ENCODE assay signal across 29 cellular contexts in genomic region chr6:3102875-3103274, GRCh38.
"Had no signal": no experiment of that assay in that cellular context is flagged by ENCODE, and none has a peak within 500 bp of the region (broad histone marks: within the 10 kb centered on the region; RNA-seq: fewer than 3 reads in every experiment).

No MANE protein-coding gene starts in this region.

- H3K36me3 ChIP-seq: ovary had no signal

- ATAC-seq: gastrocnemius medialis, left colon, right lobe of liver, T-helper 17 cell had no signal

- H3K9me3 Mint-ChIP-seq: activated CD4-positive, alpha-beta T cell treated with anti-CD3 and anti-CD28 coated beads, Interleukin-2, amount 10 ng/mL, durations not matched to agents 7 days and 5 days; activated naive CD4-positive, alpha-beta T cell treated with anti-CD3 and anti-CD28 coated beads for 36 hours; activated T-cell treated with anti-CD3 and anti-CD28 coated beads, Interleukin-2, amount 50 U/mL, for 4 hours; central memory CD8-positive, alpha-beta T cell; nephron had no signal

- H3K9me3 ChIP-seq: breast epithelium, esophagus muscularis mucosa, gastrocnemius medialis, neutrophil, ovary, right lobe of liver, stomach, thyroid gland, upper lobe of left lung, vagina had no signal

- H3K4me3 ChIP-seq: breast epithelium, esophagus muscularis mucosa, gastrocnemius medialis, ovary, right lobe of liver, stomach, thyroid gland, upper lobe of left lung, vagina had no signal

- DNase-seq: activated CD4-positive, alpha-beta T cell treated with anti-CD3 and anti-CD28 coated beads, Interleukin-2, amount 10 ng/mL, durations not matched to agents 7 days and 5 days; activated CD4-positive, CD25-positive, alpha-beta regulatory T cell treated with anti-CD3 and anti-CD28 coated beads, Interleukin-2, amount 50 U/mL, for 72 hours; activated effector memory CD4-positive, alpha-beta T cell treated with Interleukin-2 at 50 U/mL for 16 hours; activated naive CD4-positive, alpha-beta T cell treated with anti-CD3 and anti-CD28 coated beads for 36 hours; activated T-cell treated with anti-CD3 and anti-CD28 coated beads, Interleukin-2, amount 50 U/mL, for 4 hours; dermis blood vessel endothelial cell; effector CD4-positive, alpha-beta T cell; gastrocnemius medialis; glutamatergic neuron; islet precursor cell; left colon; mammary epithelial cell; ovary; right lobe of liver; stimulated activated CD4-positive, alpha-beta T cell treated with anti-CD3 and anti-CD28 coated beads, Interleukin-12 subunit alpha, Interleukin-12 subunit beta, amount 100 ng/mL, for 4 hours; stimulated activated CD4-positive, alpha-beta T cell treated with anti-CD3 and anti-CD28 coated beads, Interleukin-4, amount 100 ng/mL, for 1 hour; stomach; T-helper 17 cell; T1000; thyroid gland; upper lobe of left lung had no signal

- H3K27me3 ChIP-seq: breast epithelium, esophagus muscularis mucosa, gastrocnemius medialis, neutrophil, ovary, right lobe of liver, stomach, thyroid gland, upper lobe of left lung, vagina had no signal

- H3K27me3 Mint-ChIP-seq: activated CD4-positive, alpha-beta T cell treated with anti-CD3 and anti-CD28 coated beads, Interleukin-2, amount 10 ng/mL, durations not matched to agents 7 days and 5 days; central memory CD8-positive, alpha-beta T cell; progenitor cell of endocrine pancreas; T-helper 17 cell had no signal

- FAIRE-seq: colon had no signal

- H3K27ac ChIP-seq: breast epithelium, esophagus muscularis mucosa, gastrocnemius medialis, neutrophil, ovary, right lobe of liver, stomach, thyroid gland, upper lobe of left lung, vagina had no signal

- H3K4me1 ChIP-seq: breast epithelium, esophagus muscularis mucosa, gastrocnemius medialis, right lobe of liver, stomach, thyroid gland, upper lobe of left lung, vagina had no signal

- H3K4me3 Mint-ChIP-seq: activated CD4-positive, alpha-beta T cell treated with anti-CD3 and anti-CD28 coated beads, Interleukin-2, amount 10 ng/mL, durations not matched to agents 7 days and 5 days; activated naive CD4-positive, alpha-beta T cell treated with anti-CD3 and anti-CD28 coated beads for 36 hours; activated T-cell treated with anti-CD3 and anti-CD28 coated beads, Interleukin-2, amount 50 U/mL, for 4 hours; central memory CD8-positive, alpha-beta T cell; nephron; T-helper 17 cell had no signal

- H3K27ac Mint-ChIP-seq: activated CD4-positive, alpha-beta T cell treated with anti-CD3 and anti-CD28 coated beads, Interleukin-2, amount 10 ng/mL, durations not matched to agents 7 days and 5 days; activated naive CD4-positive, alpha-beta T cell treated with anti-CD3 and anti-CD28 coated beads for 36 hours; nephron; progenitor cell of endocrine pancreas; T-helper 17 cell had no signal

- H3K4me1 Mint-ChIP-seq: activated CD4-positive, alpha-beta T cell treated with anti-CD3 and anti-CD28 coated beads, Interleukin-2, amount 10 ng/mL, durations not matched to agents 7 days and 5 days had no signal
